ENCODE assay signal across 14 cellular contexts in the genomic region with DNA sequence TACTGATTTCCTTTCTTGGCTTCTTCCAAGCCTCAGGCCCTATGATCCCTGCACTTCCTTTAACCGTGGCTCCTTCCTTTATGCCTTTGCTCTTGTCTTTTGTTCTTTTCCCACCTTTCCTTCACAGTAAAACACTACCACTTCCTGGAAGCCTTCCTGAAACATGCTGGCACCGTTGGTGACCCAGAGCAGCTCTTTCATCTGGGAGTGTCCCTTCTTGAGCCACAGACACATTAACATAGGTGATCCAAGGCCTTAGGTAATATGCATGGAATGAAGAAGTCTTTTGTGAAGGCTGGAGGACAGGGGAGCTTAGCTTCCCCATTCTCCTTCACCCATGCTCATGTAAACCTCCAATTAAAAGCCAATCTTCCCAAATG. TPM values are rescaled to one million over a fixed set of nuclear protein-coding genes. Genes with fewer than 3 reads are reported as not detected.
DNase-seq lines count a peak whose midpoint lies in the region; ATAC-seq and TF ChIP-seq lines count a peak whose summit lies in the region.
"Had no signal": no experiment of that assay in that cellular context is flagged by ENCODE, and none has a peak within 500 bp of the region (broad histone marks: within the 10 kb centered on the region; RNA-seq: fewer than 3 reads in every experiment).

No MANE protein-coding gene starts in this region.

- H3K4me3 ChIP-seq in mesendoderm (ENCODE audit: low read length) (no peak overlapping the region), stomach (no peak overlapping the region)
- H3K4me3 ChIP-seq: BLaER1, ovary had no signal

- DNase-seq in HT-29 (ENCODE audit: low spot score): peak; percentile 58
- DNase-seq in cerebellar cortex (ENCODE audit: low spot score): peak; percentile 39
- DNase-seq in mesendoderm: peak; percentile 80
- no peak for DNase-seq in stomach
- DNase-seq in NCI-H1436 treated with DMSO at 0.1 percent for 48 hours (lab: John Stamatoyannopoulos, UW): no peak
- no peak for DNase-seq in T1000 (lab: John Stamatoyannopoulos, UW)
- DNase-seq in T-helper 1 cell: no peak
- DNase-seq: activated CD4-positive, alpha-beta T cell treated with anti-CD3 and anti-CD28 coated beads for 4 hours; effector memory CD4-positive, alpha-beta T cell; ovary; stimulated activated CD4-positive, alpha-beta T cell treated with anti-CD3 and anti-CD28 coated beads, Interleukin-2, amount 100 ng/mL, for 24 hours; T-helper 2 cell had no signal

- intact Hi-C loops in stomach (cut with DNase I; ENCODE audit: low total_unique reads): no loop called here

- H2BK120ac ChIP-seq in mesendoderm (ENCODE audit: low read depth, low read length): no peak overlapping the region

- peak overlapping the region; percentile 77 for H3K27ac ChIP-seq in mesendoderm (ENCODE audit: low read depth, low read length)
- peak overlapping the region in 4 of 5 donors; percentile 49 to 76 (median 68) for H3K27ac ChIP-seq in stomach
- H3K27ac ChIP-seq: BLaER1, ovary had no signal

- TF ChIP-seq CTCF in stomach (IDR thresholded peaks at IDR 0.05): no peak

- H3K56ac ChIP-seq in mesendoderm (ENCODE audit: low read length): peak overlapping the region; percentile 82

- no peak overlapping the region for H3K4me2 ChIP-seq in mesendoderm (ENCODE audit: low read length)
- H3K4me2 ChIP-seq: BLaER1 had no signal

- no peak for ATAC-seq in GM18873 (IDR thresholded peaks at IDR 0.05; ENCODE audit: low FRiP score, unreplicated experiment)

- H3K23ac ChIP-seq in mesendoderm (ENCODE audit: low read length): no peak overlapping the region

- TF ChIP-seq POLR2A in stomach (IDR thresholded peaks at IDR 0.05): no peak

- H3K18ac ChIP-seq in mesendoderm (ENCODE audit: low read length): peak overlapping the region; percentile 73

- H3K79me2 ChIP-seq in mesendoderm (ENCODE audit: control insufficient read depth, insufficient read depth, low read length): no peaks in the 10 kb centered on the region

- peak overlapping the region; percentile 2 for H2AK5ac ChIP-seq in mesendoderm (ENCODE audit: low read length)

- no peak overlapping the region for H2BK15ac ChIP-seq in mesendoderm (replicated peaks; ENCODE audit: low read depth)

- H2BK5ac ChIP-seq in mesendoderm (ENCODE audit: low read length): peak overlapping the region; percentile 84

- peak overlapping the region; percentile 4 for H3K9ac ChIP-seq in mesendoderm (ENCODE audit: low read length)
- H3K9ac ChIP-seq: BLaER1 had no signal

- H3K4me1 ChIP-seq in mesendoderm (ENCODE audit: control insufficient read depth, low read depth, low read length): peaks cover 29% of the 10 kb centered on the region
- H3K4me1 ChIP-seq in stomach: peaks cover 23 to 68% (median 44%) of the 10 kb centered on the region in 4 donors
- H3K4me1 ChIP-seq: BLaER1 had no signal

- no peak overlapping the region for H4K8ac ChIP-seq in mesendoderm (ENCODE audit: low read depth, low read length)

- H3K27me3 ChIP-seq in mesendoderm (ENCODE audit: insufficient read depth, low read length, poor library complexity) (no peaks in the 10 kb centered on the region), stomach (no peaks in the 10 kb centered on the region)
- H3K27me3 ChIP-seq: BLaER1, ovary had no signal

- H3K4ac ChIP-seq in mesendoderm (ENCODE audit: low read depth, low read length): peak overlapping the region; percentile 77

- H4K5ac ChIP-seq in mesendoderm (ENCODE audit: low read length): no peak overlapping the region

- no peaks in the 10 kb centered on the region for H3K9me3 ChIP-seq in stomach
- H3K9me3 ChIP-seq: BLaER1, ovary had no signal

- H3K36me3 ChIP-seq in mesendoderm (ENCODE audit: control insufficient read depth, insufficient read depth, low read length) (no peaks in the 10 kb centered on the region), stomach (no peaks in the 10 kb centered on the region)
- H3K36me3 ChIP-seq: BLaER1, ovary had no signal

- no peaks in the 10 kb centered on the region for H3K79me1 ChIP-seq in mesendoderm (ENCODE audit: low read length)

- no CpG with 5 or more reads among the region's 2 CpGs for WGBS in mesendoderm (ENCODE audit: extremely low coverage, insufficient coverage, low lambda C conversion rate)
- 24 to 36% (median 31%) methylated on average over 2 of the region's 2 CpGs for WGBS in stomach, 5 donors

- TF ChIP-seq EP300 in stomach (IDR thresholded peaks at IDR 0.05): no peak

RNA-seq across cellular contexts. Expression of gene AMOTL2, which starts 39.4 kb away (rescaled TPM):
- 109 and 119 TPM in 2 replicates for total RNA-seq in HT-29 (2014; rRNA removed; shearing (Covaris generic))
- 110 TPM for polyA plus RNA-seq in mesendoderm (2013, experiment 1 of 2)
- polyA plus RNA-seq in mesendoderm (2013, experiment 2 of 2): 105 TPM
- total RNA-seq in stomach: 100 to 1,000 TPM in 1 of 5 donors, 10 to 100 TPM in 4; 29.3 to 782 (median 54.9) TPM
- 10 to 100 TPM; 10.6 to 16.6 (median 13.8) TPM for polyA plus RNA-seq in stomach

Comparison
In these comparisons a context has a peak if more than half of its experiments do, and no peak if none do; other contexts are left out.
1. DNase-seq: peak in HT-29 (single experiment), cerebellar cortex (single experiment) and mesendoderm (single experiment); none in stomach (single experiment), NCI-H1436 treated with DMSO at 0.1 percent for 48 hours (single experiment), T1000 (single experiment) and T-helper 1 cell (0 of 5).